Comparison of ENCODE assay signal across 24 cellular contexts in genomic region chr1:214498030-214498429, GRCh38. TPM values are rescaled to one million over a fixed set of nuclear protein-coding genes. Genes with fewer than 3 reads are reported as not detected.
A peak's percentile ranks its signal among the peaks of the same experiment; 100 is the strongest.
DNase-seq lines count a peak whose midpoint lies in the region; ATAC-seq, FAIRE-seq and TF ChIP-seq lines count a peak whose summit lies in the region.
"Had no signal": no experiment of that assay in that cellular context is flagged by ENCODE, and none has a peak within 500 bp of the region (broad histone marks: within the 10 kb centered on the region; RNA-seq: fewer than 3 reads in every experiment).

No MANE protein-coding gene starts in this region.

- H3K23ac ChIP-seq in trophoblast cell (ENCODE audit: low read length): no peak overlapping the region

- no peak overlapping the region for H3K4me3 ChIP-seq in fibroblast of the aortic adventitia (ENCODE audit: low read depth, low read length)
- no peak overlapping the region for H3K4me3 ChIP-seq in trophoblast cell (ENCODE audit: low read depth, low read length)
- H3K4me3 ChIP-seq in tibial artery: no peak overlapping the region
- H3K4me3 ChIP-seq: K562, SJSA1 had no signal

- H3K4ac ChIP-seq in trophoblast cell (ENCODE audit: low read depth, low read length): peak overlapping the region; percentile 14

- no peaks in the 10 kb centered on the region for H3K36me3 Mint-ChIP-seq in WTC11

- H2AK5ac ChIP-seq in trophoblast cell (ENCODE audit: low read length): no peak overlapping the region

- H3K36me3 ChIP-seq in trophoblast cell (ENCODE audit: control insufficient read depth in 1 of 2, insufficient read depth in 2 of 2, low read length in 2 of 2) (peaks cover under 1 to 1% of the 10 kb centered on the region in 2 experiments), tibial artery (no peaks in the 10 kb centered on the region)

- no peak overlapping the region for H3K14ac ChIP-seq in trophoblast cell (ENCODE audit: low read length)

- H4K12ac ChIP-seq in trophoblast cell (ENCODE audit: low read depth, low read length): no peak overlapping the region

- no peak overlapping the region for H2BK120ac ChIP-seq in trophoblast cell (ENCODE audit: insufficient read depth, low read length, poor library complexity)

- DNase-seq in WTC11 (ENCODE audit: low spot score) (no peak), fibroblast of the aortic adventitia (ENCODE audit: low read depth) (peak; percentile 41), trophoblast cell (no peak), tibial artery (no peak), caudate nucleus (lab: John Stamatoyannopoulos, UW) (no peak), OCI-M1 (lab: John Stamatoyannopoulos, UW) (no peak)
- DNase-seq: DMS53; GF-D8; MM.1S; NCI-H1092; NCI-H1436; NCI-H187 treated with DMSO at 0.1 percent for 48 hours; NCI-H2227 treated with DMSO at 0.1 percent for 48 hours; NCI-H510A treated with DMSO at 0.1 percent for 48 hours; NCI-H774; NK-92 treated with Interleukin-12 subunit alpha and Interleukin-12 subunit beta, amount 100 ng/mL, for 24 hours had no signal

- no peaks in the 10 kb centered on the region for H3K9me3 ChIP-seq in trophoblast cell (ENCODE audit: insufficient read depth, low read depth, low read length)
- no peaks in the 10 kb centered on the region for H3K9me3 ChIP-seq in tibial artery
- H3K9me3 ChIP-seq: SJSA1 had no signal

- no peak overlapping the region for H2BK5ac ChIP-seq in trophoblast cell (ENCODE audit: low read depth, low read length, poor library complexity)

- H3K27me3 Mint-ChIP-seq in WTC11 (ENCODE audit: low read depth): no peaks in the 10 kb centered on the region

- H3K9me3 Mint-ChIP-seq in WTC11: no peaks in the 10 kb centered on the region

- CTCF ChIA-PET in WTC11 (lab: Charles Lee): interaction anchor here (1.0 to 1.3 kb wide), 3 partner anchors 27 to 166 kb away, joined by 3 to 5 read pairs (median 3); no protein-coding TSS in a partner anchor

- H3K4me1 Mint-ChIP-seq in WTC11: peaks cover 49% of the 10 kb centered on the region
- H3K4me1 Mint-ChIP-seq: B cell had no signal

- H3K9ac ChIP-seq in trophoblast cell (ENCODE audit: low read length): no peak overlapping the region

- POLR2A ChIA-PET in WTC11 (lab: Charles Lee): interaction anchor here (0.6 to 1.0 kb wide), 2 partner anchors 22 to 54 kb away, joined by 4 to 5 read pairs; no protein-coding TSS in a partner anchor

- H2BK12ac ChIP-seq in trophoblast cell (ENCODE audit: low read length): no peak overlapping the region

- H3K27ac ChIP-seq in trophoblast cell (ENCODE audit: low read depth, low read length): no peak overlapping the region
- H3K27ac ChIP-seq in tibial artery: peak overlapping the region in 1 of 2 donors; percentile 17
- H3K27ac ChIP-seq in caudate nucleus (ENCODE audit: low read depth, low read length): no peak overlapping the region
- H3K27ac ChIP-seq: SJSA1 had no signal

- peaks cover 6% of the 10 kb centered on the region for H3K79me2 ChIP-seq in trophoblast cell (ENCODE audit: control insufficient read depth, insufficient read depth, low read length, poor library complexity)

- H3K4me3 Mint-ChIP-seq in WTC11: no peak overlapping the region
- H3K4me3 Mint-ChIP-seq: B cell had no signal

- no peak overlapping the region for H2AFZ ChIP-seq in trophoblast cell (ENCODE audit: insufficient read depth, low read length, poor library complexity)

- H3K27me3 ChIP-seq in trophoblast cell (ENCODE audit: insufficient read depth, low read length) (no peaks in the 10 kb centered on the region), tibial artery (no peaks in the 10 kb centered on the region)
- H3K27me3 ChIP-seq: SJSA1 had no signal

- TF ChIP-seq CTCF in WTC11 (IDR thresholded peaks at IDR 0.05) (no peak), fibroblast of the aortic adventitia (IDR thresholded peaks at IDR 0.05; ENCODE audit: insufficient read depth, low read length) (no peak), tibial artery (IDR thresholded peaks at IDR 0.05) (no peak)

- peak overlapping the region; percentile 78 for H3K27ac Mint-ChIP-seq in WTC11
- H3K27ac Mint-ChIP-seq: B cell had no signal

- H4K91ac ChIP-seq in trophoblast cell (ENCODE audit: low read depth, low read length): no peak overlapping the region

- H3K4me1 ChIP-seq in trophoblast cell (ENCODE audit: control insufficient read depth in 1 of 2, insufficient read depth in 2 of 2, low read length in 2 of 2): peaks cover 1 to 12% of the 10 kb centered on the region in 2 experiments
- H3K4me1 ChIP-seq in tibial artery: peaks cover 0 to 73% (median 7%) of the 10 kb centered on the region in 4 donors

- no peak overlapping the region for H3K18ac ChIP-seq in trophoblast cell (ENCODE audit: low read length)

- intact Hi-C loops in tibial artery (cut with DNase I; ENCODE audit: low total_unique reads): no loop called here

- no peak for ATAC-seq in WTC11
- no peak for ATAC-seq in HG02885 (IDR thresholded peaks at IDR 0.05; ENCODE audit: poor library complexity, unreplicated experiment)
- ATAC-seq: K562, Right ventricle myocardium inferior had no signal

- FAIRE-seq in G401.6 (lab: Jason Lieb, UNC): peak; percentile 66
- FAIRE-seq: D721Med, GM19239, K562 had no signal

- no peak overlapping the region for H3K4me2 ChIP-seq in trophoblast cell (ENCODE audit: low read length)

- H4K8ac ChIP-seq in trophoblast cell (ENCODE audit: low read depth, low read length): no peak overlapping the region

- no CpG with 5 or more reads among the region's 1 CpG for WGBS in trophoblast cell (ENCODE audit: extremely low coverage, insufficient coverage, insufficient read length)

- H3K79me1 ChIP-seq in trophoblast cell (ENCODE audit: low read length): peaks cover 6% of the 10 kb centered on the region

TF ChIP-seq in WTC11, 78 proteins besides CTCF, POLR2A, EP300 and RAD21 (continues in another document):
- TF ChIP-seq ZNF423 (CRISPR knock-in tag; IDR thresholded peaks at IDR 0.05) (no peak), ARID4B (CRISPR knock-in tag; IDR thresholded peaks at IDR 0.05; ENCODE audit: borderline replicate concordance) (no peak), SMAD3 (CRISPR knock-in tag; IDR thresholded peaks at IDR 0.05; ENCODE audit: borderline replicate concordance) (no peak), TEAD4 (CRISPR knock-in tag; IDR thresholded peaks at IDR 0.05) (no peak), HMGXB4 (CRISPR knock-in tag; IDR thresholded peaks at IDR 0.05) (no peak), USF1 (CRISPR knock-in tag; IDR thresholded peaks at IDR 0.05) (no peak), FOXK1 (CRISPR knock-in tag; IDR thresholded peaks at IDR 0.05) (no peak), MXD4 (CRISPR knock-in tag; IDR thresholded peaks at IDR 0.05; ENCODE audit: borderline replicate concordance) (no peak), FOXP1 (CRISPR knock-in tag; IDR thresholded peaks at IDR 0.05; ENCODE audit: borderline replicate concordance) (no peak), NFE2L1 (CRISPR knock-in tag; IDR thresholded peaks at IDR 0.05) (no peak), GABPB1 (CRISPR knock-in tag; IDR thresholded peaks at IDR 0.05) (no peak), EMX1 (CRISPR knock-in tag; IDR thresholded peaks at IDR 0.05) (no peak)

RNA-seq across cellular contexts. Expression of gene PTPN14, which starts 53.4 kb away (rescaled TPM):
- total RNA-seq in WTC11 (2021) (83.3 to 88.4 TPM (median 86.4 TPM) in 3 replicates), fibroblast of the aortic adventitia (ENCODE audit: low replicate concordance) (21.9 and 46.6 TPM in 2 replicates)
- polyA plus RNA-seq in trophoblast cell (2013): 40.3 and 40.4 TPM in 2 replicates
- total RNA-seq: B cell had no signal
